Comparison of ENCODE assay signal across 13 cellular contexts in genomic region chr7:27238979-27239779, GRCh38. TPM values are rescaled to one million over a fixed set of nuclear protein-coding genes. Genes with fewer than 3 reads are reported as not detected.
DNase-seq lines count a peak whose midpoint lies in the region; ATAC-seq and TF ChIP-seq lines count a peak whose summit lies in the region.
"Had no signal": no experiment of that assay in that cellular context is flagged by ENCODE, and none has a peak within 500 bp of the region (broad histone marks: within the 10 kb centered on the region; RNA-seq: fewer than 3 reads in every experiment).

No MANE protein-coding gene starts in this region.

- H3K27me3 ChIP-seq in HL-60 (ENCODE audit: insufficient read depth, poor library complexity, severe bottlenecking) (peaks cover 81% of the 10 kb centered on the region), thyroid gland (peaks cover 57% of the 10 kb centered on the region)

- WGBS in thyroid gland, 2 donors: 17 to 27% methylated on average over 32 to 53 of the region's 55 CpGs

- H3K36me3 ChIP-seq in thyroid gland: no peaks in the 10 kb centered on the region

- H3K9me3 ChIP-seq in thyroid gland: no peaks in the 10 kb centered on the region

- no peak for TF ChIP-seq CTCF in HL-60 (IDR thresholded peaks at IDR 0.05; ENCODE audit: insufficient read depth, low read length)
- TF ChIP-seq CTCF in thyroid gland (IDR thresholded peaks at IDR 0.05): no peak

- H3K4me3 ChIP-seq in HL-60 (replicated peaks; ENCODE audit: insufficient read depth, low read length) (peak overlapping the region; percentile 13), thyroid gland (replicated peaks in 1 of 3) (peak overlapping the region in 1 of 3 donors; percentile 9)

- DNase-seq in HL-60 (ENCODE audit: low read depth in 1 of 2, low spot score in 1 of 2) (no peak), iPS-NIHi7 (ENCODE audit: extremely low spot score) (peak; percentile 56), sciatic nerve (ENCODE audit: low spot score) (peak; percentile 53), thyroid gland (no peak), posterior cingulate gyrus (no peak)
- DNase-seq: activated CD4-positive, CD25-positive, alpha-beta regulatory T cell; COR-L47; NCI-H2029 treated with DMSO at 0.1 percent for 48 hours; NK-92 treated with Interleukin-12 subunit alpha and Interleukin-12 subunit beta, amount 100 ng/mL, for 24 hours; substantia nigra had no signal

- H3K27ac ChIP-seq in HL-60 (replicated peaks): no peak overlapping the region
- no peak overlapping the region for H3K27ac ChIP-seq in thyroid gland

- TF ChIP-seq POLR2A in thyroid gland (IDR thresholded peaks at IDR 0.05): no peak

- ATAC-seq in SK-N-SH treated with all-trans-retinoic acid at 6 μM for 48 hours (peak; percentile 32; the same call in 2 of the 3 replicates), sciatic nerve (no peak), HG03135 (IDR thresholded peaks at IDR 0.05; ENCODE audit: unreplicated experiment) (no peak)

- peaks cover 26 to 28% of the 10 kb centered on the region in 2 donors for H3K4me1 ChIP-seq in thyroid gland

- intact Hi-C loops in sciatic nerve (cut with DNase I): no loop called here
- intact Hi-C loops in thyroid gland (cut with DNase I): no loop called here
- intact Hi-C loops in posterior cingulate gyrus (cut with DNase I): no loop called here

TF ChIP-seq in SK-N-SH treated with all-trans-retinoic acid at 6 μM for 48 hours, 23 proteins besides CTCF, POLR2A, EP300 and RAD21:
- TF ChIP-seq ZNF70 (CRISPR knock-in tag; IDR thresholded peaks at IDR 0.05) (no peak), ZFP30 (CRISPR knock-in tag; IDR thresholded peaks at IDR 0.05) (no peak), GLIS3 (CRISPR knock-in tag; IDR thresholded peaks at IDR 0.05) (no peak), ZFP3 (CRISPR knock-in tag; IDR thresholded peaks at IDR 0.05) (no peak), ARNTL (CRISPR knock-in tag; IDR thresholded peaks at IDR 0.05; ENCODE audit: borderline replicate concordance, low read depth) (no peak), ZNF8 (CRISPR knock-in tag; IDR thresholded peaks at IDR 0.05) (no peak), CSDC2 (CRISPR knock-in tag; IDR thresholded peaks at IDR 0.05) (no peak), TOX (CRISPR knock-in tag; IDR thresholded peaks at IDR 0.05; ENCODE audit: borderline replicate concordance) (no peak), TSHZ2 (CRISPR knock-in tag; IDR thresholded peaks at IDR 0.05) (no peak), SNAI2 (CRISPR knock-in tag; IDR thresholded peaks at IDR 0.05) (no peak), ZNF565 (CRISPR knock-in tag; conservative IDR thresholded peaks at IDR 0.05; ENCODE audit: low read depth) (no peak), CREB5 (CRISPR knock-in tag; IDR thresholded peaks at IDR 0.05; ENCODE audit: low read depth) (no peak), PPARA (CRISPR knock-in tag; IDR thresholded peaks at IDR 0.05; ENCODE audit: borderline replicate concordance) (no peak), RARB (CRISPR knock-in tag; IDR thresholded peaks at IDR 0.05) (no peak), ISL1 (CRISPR knock-in tag; IDR thresholded peaks at IDR 0.05) (no peak), ZC3H10 (CRISPR knock-in tag; IDR thresholded peaks at IDR 0.05) (no peak)
- TF ChIP-seq, protein P1, sequence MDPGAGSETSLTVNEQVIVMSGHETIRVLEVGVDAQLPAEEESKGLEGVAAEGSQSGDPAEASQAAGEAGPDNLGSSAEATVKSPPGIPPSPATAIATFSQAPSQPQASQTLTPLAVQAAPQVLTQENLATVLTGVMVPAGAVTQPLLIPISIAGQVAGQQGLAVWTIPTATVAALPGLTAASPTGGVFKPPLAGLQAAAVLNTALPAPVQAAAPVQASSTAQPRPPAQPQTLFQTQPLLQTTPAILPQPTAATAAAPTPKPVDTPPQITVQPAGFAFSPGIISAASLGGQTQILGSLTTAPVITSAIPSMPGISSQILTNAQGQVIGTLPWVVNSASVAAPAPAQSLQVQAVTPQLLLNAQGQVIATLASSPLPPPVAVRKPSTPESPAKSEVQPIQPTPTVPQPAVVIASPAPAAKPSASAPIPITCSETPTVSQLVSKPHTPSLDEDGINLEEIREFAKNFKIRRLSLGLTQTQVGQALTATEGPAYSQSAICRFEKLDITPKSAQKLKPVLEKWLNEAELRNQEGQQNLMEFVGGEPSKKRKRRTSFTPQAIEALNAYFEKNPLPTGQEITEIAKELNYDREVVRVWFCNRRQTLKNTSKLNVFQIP (CRISPR knock-in tag; IDR thresholded peaks at IDR 0.05; ENCODE audit: borderline replicate concordance, low read depth): no peak
- TF ChIP-seq, protein P2, sequence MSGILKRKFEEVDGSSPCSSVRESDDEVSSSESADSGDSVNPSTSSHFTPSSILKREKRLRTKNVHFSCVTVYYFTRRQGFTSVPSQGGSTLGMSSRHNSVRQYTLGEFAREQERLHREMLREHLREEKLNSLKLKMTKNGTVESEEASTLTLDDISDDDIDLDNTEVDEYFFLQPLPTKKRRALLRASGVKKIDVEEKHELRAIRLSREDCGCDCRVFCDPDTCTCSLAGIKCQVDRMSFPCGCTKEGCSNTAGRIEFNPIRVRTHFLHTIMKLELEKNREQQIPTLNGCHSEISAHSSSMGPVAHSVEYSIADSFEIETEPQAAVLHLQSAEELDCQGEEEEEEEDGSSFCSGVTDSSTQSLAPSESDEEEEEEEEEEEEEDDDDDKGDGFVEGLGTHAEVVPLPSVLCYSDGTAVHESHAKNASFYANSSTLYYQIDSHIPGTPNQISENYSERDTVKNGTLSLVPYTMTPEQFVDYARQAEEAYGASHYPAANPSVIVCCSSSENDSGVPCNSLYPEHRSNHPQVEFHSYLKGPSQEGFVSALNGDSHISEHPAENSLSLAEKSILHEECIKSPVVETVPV (CRISPR knock-in tag; IDR thresholded peaks at IDR 0.05): no peak
- TF ChIP-seq, protein P3, sequence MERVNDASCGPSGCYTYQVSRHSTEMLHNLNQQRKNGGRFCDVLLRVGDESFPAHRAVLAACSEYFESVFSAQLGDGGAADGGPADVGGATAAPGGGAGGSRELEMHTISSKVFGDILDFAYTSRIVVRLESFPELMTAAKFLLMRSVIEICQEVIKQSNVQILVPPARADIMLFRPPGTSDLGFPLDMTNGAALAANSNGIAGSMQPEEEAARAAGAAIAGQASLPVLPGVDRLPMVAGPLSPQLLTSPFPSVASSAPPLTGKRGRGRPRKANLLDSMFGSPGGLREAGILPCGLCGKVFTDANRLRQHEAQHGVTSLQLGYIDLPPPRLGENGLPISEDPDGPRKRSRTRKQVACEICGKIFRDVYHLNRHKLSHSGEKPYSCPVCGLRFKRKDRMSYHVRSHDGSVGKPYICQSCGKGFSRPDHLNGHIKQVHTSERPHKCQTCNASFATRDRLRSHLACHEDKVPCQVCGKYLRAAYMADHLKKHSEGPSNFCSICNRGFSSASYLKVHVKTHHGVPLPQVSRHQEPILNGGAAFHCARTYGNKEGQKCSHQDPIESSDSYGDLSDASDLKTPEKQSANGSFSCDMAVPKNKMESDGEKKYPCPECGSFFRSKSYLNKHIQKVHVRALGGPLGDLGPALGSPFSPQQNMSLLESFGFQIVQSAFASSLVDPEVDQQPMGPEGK (CRISPR knock-in tag; IDR thresholded peaks at IDR 0.05; ENCODE audit: borderline replicate concordance): no peak
TF ChIP-seq in SK-N-SH treated with all-trans-retinoic acid at 6 μM for 48 hours: peak in this region for 0.

RNA-seq across cellular contexts. Expression of gene EVX1, which starts 3.4 kb away (rescaled TPM):
- not detected for total RNA-seq in sciatic nerve
- total RNA-seq in thyroid gland: not detected
- total RNA-seq: LHCN-M2 had no signal

RNA-seq across cellular contexts. Expression of gene HOXA13, which starts 39.3 kb away (rescaled TPM):
- total RNA-seq in sciatic nerve (0.18 TPM), thyroid gland (not detected)

RNA-seq across cellular contexts. Expression of gene HOXA11, which starts 54.1 kb away (rescaled TPM):
- total RNA-seq in sciatic nerve (1.3 TPM), thyroid gland (not detected)

Comparison
In these comparisons a context has a peak if more than half of its experiments do, and no peak if none do; other contexts are left out.
1. DNase-seq: peak in iPS-NIHi7 (single experiment) and sciatic nerve (single experiment); none in HL-60 (0 of 2), thyroid gland (0 of 2) and posterior cingulate gyrus (0 of 10).